ENCODE assay signal across 1 cellular context in the genomic region with DNA sequence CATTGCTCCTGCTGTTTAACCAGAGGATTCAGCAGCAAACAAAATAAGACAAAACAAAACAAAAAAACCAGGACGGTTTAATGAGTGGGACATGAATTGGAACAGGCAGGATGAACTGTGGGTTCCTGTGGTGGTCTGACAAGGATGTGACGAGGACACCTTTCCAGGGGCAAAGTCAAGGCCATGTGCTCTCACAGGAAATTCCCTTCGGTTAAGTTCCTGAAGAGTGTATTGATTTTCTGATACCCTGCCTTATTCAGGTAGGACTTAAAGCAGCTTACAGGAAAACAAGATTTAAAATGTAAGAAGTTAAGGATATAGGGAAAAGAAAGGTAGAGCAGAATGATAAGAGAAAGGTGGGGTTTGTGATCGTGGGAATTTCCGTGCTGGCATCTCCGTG.
TF ChIP-seq lines count a peak whose summit lies in the region.

No MANE protein-coding gene starts in this region.

TF ChIP-seq in GM23338, 12 proteins besides CTCF, POLR2A, EP300 and RAD21 (continued from another document):
- TF ChIP-seq ZNF331 (CRISPR knock-in tag; IDR thresholded peaks at IDR 0.05; ENCODE audit: low read depth) (no peak), ZNF114 (CRISPR knock-in tag; IDR thresholded peaks at IDR 0.05) (no peak), STAT1 (IDR thresholded peaks at IDR 0.05; ENCODE audit: unreplicated experiment) (no peak), JUNB (IDR thresholded peaks at IDR 0.05; ENCODE audit: unreplicated experiment) (no peak), CREB1 (CRISPR knock-in tag; IDR thresholded peaks at IDR 0.05; ENCODE audit: low read depth) (no peak)
- TF ChIP-seq, protein P1, sequence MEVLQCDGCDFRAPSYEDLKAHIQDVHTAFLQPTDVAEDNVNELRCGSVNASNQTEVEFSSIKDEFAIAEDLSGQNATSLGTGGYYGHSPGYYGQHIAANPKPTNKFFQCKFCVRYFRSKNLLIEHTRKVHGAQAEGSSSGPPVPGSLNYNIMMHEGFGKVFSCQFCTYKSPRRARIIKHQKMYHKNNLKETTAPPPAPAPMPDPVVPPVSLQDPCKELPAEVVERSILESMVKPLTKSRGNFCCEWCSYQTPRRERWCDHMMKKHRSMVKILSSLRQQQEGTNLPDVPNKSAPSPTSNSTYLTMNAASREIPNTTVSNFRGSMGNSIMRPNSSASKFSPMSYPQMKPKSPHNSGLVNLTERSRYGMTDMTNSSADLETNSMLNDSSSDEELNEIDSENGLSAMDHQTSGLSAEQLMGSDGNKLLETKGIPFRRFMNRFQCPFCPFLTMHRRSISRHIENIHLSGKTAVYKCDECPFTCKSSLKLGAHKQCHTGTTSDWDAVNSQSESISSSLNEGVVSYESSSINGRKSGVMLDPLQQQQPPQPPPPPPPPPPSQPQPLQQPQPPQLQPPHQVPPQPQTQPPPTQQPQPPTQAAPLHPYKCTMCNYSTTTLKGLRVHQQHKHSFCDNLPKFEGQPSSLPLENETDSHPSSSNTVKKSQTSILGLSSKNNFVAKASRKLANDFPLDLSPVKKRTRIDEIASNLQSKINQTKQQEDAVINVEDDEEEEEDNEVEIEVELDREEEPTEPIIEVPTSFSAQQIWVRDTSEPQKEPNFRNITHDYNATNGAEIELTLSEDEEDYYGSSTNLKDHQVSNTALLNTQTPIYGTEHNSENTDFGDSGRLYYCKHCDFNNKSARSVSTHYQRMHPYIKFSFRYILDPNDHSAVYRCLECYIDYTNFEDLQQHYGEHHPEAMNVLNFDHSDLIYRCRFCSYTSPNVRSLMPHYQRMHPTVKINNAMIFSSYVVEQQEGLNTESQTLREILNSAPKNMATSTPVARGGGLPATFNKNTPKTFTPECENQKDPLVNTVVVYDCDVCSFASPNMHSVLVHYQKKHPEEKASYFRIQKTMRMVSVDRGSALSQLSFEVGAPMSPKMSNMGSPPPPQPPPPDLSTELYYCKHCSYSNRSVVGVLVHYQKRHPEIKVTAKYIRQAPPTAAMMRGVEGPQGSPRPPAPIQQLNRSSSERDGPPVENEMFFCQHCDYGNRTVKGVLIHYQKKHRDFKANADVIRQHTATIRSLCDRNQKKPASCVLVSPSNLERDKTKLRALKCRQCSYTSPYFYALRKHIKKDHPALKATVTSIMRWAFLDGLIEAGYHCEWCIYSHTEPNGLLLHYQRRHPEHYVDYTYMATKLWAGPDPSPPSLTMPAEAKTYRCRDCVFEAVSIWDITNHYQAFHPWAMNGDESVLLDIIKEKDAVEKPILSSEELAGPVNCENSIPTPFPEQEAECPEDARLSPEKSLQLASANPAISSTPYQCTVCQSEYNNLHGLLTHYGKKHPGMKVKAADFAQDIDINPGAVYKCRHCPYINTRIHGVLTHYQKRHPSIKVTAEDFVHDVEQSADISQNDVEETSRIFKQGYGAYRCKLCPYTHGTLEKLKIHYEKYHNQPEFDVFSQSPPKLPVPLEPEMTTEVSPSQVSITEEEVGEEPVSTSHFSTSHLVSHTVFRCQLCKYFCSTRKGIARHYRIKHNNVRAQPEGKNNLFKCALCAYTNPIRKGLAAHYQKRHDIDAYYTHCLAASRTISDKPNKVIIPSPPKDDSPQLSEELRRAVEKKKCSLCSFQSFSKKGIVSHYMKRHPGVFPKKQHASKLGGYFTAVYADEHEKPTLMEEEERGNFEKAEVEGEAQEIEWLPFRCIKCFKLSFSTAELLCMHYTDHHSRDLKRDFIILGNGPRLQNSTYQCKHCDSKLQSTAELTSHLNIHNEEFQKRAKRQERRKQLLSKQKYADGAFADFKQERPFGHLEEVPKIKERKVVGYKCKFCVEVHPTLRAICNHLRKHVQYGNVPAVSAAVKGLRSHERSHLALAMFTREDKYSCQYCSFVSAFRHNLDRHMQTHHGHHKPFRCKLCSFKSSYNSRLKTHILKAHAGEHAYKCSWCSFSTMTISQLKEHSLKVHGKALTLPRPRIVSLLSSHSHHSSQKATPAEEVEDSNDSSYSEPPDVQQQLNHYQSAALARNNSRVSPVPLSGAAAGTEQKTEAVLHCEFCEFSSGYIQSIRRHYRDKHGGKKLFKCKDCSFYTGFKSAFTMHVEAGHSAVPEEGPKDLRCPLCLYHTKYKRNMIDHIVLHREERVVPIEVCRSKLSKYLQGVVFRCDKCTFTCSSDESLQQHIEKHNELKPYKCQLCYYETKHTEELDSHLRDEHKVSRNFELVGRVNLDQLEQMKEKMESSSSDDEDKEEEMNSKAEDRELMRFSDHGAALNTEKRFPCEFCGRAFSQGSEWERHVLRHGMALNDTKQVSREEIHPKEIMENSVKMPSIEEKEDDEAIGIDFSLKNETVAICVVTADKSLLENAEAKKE (CRISPR knock-in tag; IDR thresholded peaks at IDR 0.05): no peak
- TF ChIP-seq, protein P2, sequence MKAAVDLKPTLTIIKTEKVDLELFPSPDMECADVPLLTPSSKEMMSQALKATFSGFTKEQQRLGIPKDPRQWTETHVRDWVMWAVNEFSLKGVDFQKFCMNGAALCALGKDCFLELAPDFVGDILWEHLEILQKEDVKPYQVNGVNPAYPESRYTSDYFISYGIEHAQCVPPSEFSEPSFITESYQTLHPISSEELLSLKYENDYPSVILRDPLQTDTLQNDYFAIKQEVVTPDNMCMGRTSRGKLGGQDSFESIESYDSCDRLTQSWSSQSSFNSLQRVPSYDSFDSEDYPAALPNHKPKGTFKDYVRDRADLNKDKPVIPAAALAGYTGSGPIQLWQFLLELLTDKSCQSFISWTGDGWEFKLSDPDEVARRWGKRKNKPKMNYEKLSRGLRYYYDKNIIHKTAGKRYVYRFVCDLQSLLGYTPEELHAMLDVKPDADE (IDR thresholded peaks at IDR 0.05): no peak
TF ChIP-seq in GM23338: peak in this region for 0.
